Comparison of ENCODE assay signal across 8 cellular contexts in the genomic region with DNA sequence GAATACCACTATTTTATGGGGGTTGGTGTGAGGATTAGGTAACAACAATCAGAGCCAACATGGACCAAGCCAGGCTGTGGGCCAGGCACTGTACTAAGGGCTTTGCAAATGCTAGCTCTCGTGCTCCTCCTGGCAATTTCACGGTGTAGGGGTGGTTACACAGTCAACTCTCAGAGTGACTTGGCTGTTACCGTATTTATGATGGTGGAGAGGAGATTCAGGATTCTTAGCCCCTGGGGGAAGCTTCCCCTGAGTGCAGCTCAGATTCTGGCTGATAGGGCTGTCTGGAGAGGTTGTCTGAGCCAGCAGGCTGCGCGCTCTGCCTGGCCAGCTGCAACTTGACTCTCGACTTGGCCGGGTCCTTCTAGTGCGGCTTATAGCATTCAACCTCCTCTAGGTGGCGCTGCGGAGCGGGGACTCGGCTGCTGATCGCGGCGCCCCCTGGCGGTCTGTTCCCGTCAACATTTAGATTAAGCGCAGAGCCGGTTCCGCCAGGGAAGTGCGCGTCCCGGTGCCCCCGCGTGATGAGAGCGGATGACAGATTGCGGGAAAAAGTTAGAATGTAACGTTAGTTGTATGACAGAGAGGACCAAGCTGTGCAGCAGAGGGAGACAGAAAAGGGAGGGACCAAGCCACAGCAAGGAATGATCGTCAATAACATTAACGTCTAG. TPM values are rescaled to one million over a fixed set of nuclear protein-coding genes. Genes with fewer than 3 reads are reported as not detected.
DNase-seq lines count a peak whose midpoint lies in the region; ATAC-seq and TF ChIP-seq lines count a peak whose summit lies in the region.

No MANE protein-coding gene starts in this region.

- H3K36me3 ChIP-seq in MG63 (no peaks in the 10 kb centered on the region), RWPE2 (ENCODE audit: low read depth) (no peaks in the 10 kb centered on the region)

- H3K4me1 Mint-ChIP-seq in activated T-helper 17 cell treated with anti-CD3 and anti-CD28 coated beads, Interleukin-2, amount 50 U/mL, for 72 hours = peaks cover 28% of the 10 kb centered on the region

- no peak overlapping the region for H3K4me3 ChIP-seq in MG63
- H3K4me3 ChIP-seq in RWPE2 (ENCODE audit: severe bottlenecking) = no peak overlapping the region
- no peak overlapping the region for H3K4me3 ChIP-seq in fibroblast of the aortic adventitia (ENCODE audit: low read depth, low read length)

- peak; percentile 93 for ATAC-seq in RWPE2 (ENCODE audit: low read depth)
- ATAC-seq in activated T-helper 17 cell treated with anti-CD3 and anti-CD28 coated beads, Interleukin-2, amount 50 U/mL, for 72 hours (replicated peaks) = peak; percentile 25
- no peak for ATAC-seq in GM19023 (IDR thresholded peaks at IDR 0.05; ENCODE audit: unreplicated experiment)

- peak overlapping the region; percentile 65 for H3K4me3 Mint-ChIP-seq in activated T-helper 17 cell treated with anti-CD3 and anti-CD28 coated beads, Interleukin-2, amount 50 U/mL, for 72 hours

- H3K27me3 ChIP-seq in MG63 (peaks cover 15% of the 10 kb centered on the region), RWPE2 (ENCODE audit: insufficient read depth, poor library complexity, severe bottlenecking) (peaks cover 5% of the 10 kb centered on the region)

- H3K36me3 Mint-ChIP-seq in activated T-helper 17 cell treated with anti-CD3 and anti-CD28 coated beads, Interleukin-2, amount 50 U/mL, for 72 hours (ENCODE audit: low read depth) = no peaks in the 10 kb centered on the region

- TF ChIP-seq CTCF in GM12874 (IDR thresholded peaks at IDR 0.05; ENCODE audit: insufficient read depth, low read depth, low read length) = peak; percentile 100
- peak; percentile 99 for TF ChIP-seq CTCF in RWPE2 (IDR thresholded peaks at IDR 0.05; ENCODE audit: poor library complexity, severe bottlenecking)
- peak; percentile 100 for TF ChIP-seq CTCF in fibroblast of the aortic adventitia (IDR thresholded peaks at IDR 0.05; ENCODE audit: insufficient read depth, low read length)

- DNase-seq in MG63 (peak; percentile 74), RWPE2 (ENCODE audit: low spot score) (peak; percentile 82), fibroblast of the aortic adventitia (ENCODE audit: low read depth) (peak; percentile 93), non-pigmented ciliary epithelial cell (ENCODE audit: low read depth) (peak; percentile 49), substantia nigra (lab: John Stamatoyannopoulos, UW) (peak; percentile 37 to 98 (median 85))

- peak overlapping the region; percentile 65 for H3K27ac Mint-ChIP-seq in activated T-helper 17 cell treated with anti-CD3 and anti-CD28 coated beads, Interleukin-2, amount 50 U/mL, for 72 hours

- H3K9me3 ChIP-seq in MG63 (peaks cover 2% of the 10 kb centered on the region; the same call in 1 of the 2 replicates), RWPE2 (ENCODE audit: severe bottlenecking) (no peaks in the 10 kb centered on the region)

- no peaks in the 10 kb centered on the region for H3K27me3 Mint-ChIP-seq in activated T-helper 17 cell treated with anti-CD3 and anti-CD28 coated beads, Interleukin-2, amount 50 U/mL, for 72 hours

- H3K27ac ChIP-seq in RWPE2 (ENCODE audit: poor library complexity, severe bottlenecking) (no peak overlapping the region), substantia nigra (ENCODE audit: low read depth, low read length, poor library complexity, severe bottlenecking) (no peak overlapping the region)

- H3K9me3 Mint-ChIP-seq in activated T-helper 17 cell treated with anti-CD3 and anti-CD28 coated beads, Interleukin-2, amount 50 U/mL, for 72 hours = no peaks in the 10 kb centered on the region

- H3K4me1 ChIP-seq in RWPE2 (ENCODE audit: insufficient read depth, poor library complexity, severe bottlenecking) = peaks cover 5% of the 10 kb centered on the region

RNA-seq across cellular contexts. Expression of gene NCF4, which starts 4.5 kb away (rescaled TPM):
- not detected in 2 replicates for total RNA-seq in MG63 (2014; rRNA removed; shearing (Covaris generic); ENCODE audit: low replicate concordance)
- 10 to 100 TPM; 40.6 to 60.1 TPM for total RNA-seq in activated T-helper 17 cell treated with anti-CD3 and anti-CD28 coated beads, Interleukin-2, amount 50 U/mL, for 72 hours
- not detected in 2 replicates for total RNA-seq in fibroblast of the aortic adventitia (ENCODE audit: low replicate concordance)

RNA-seq across cellular contexts. Expression of gene PVALB, which starts 39.4 kb away (rescaled TPM):
- total RNA-seq in MG63 (2014; rRNA removed; shearing (Covaris generic); ENCODE audit: low replicate concordance) = not detected in 2 replicates
- not detected for total RNA-seq in activated T-helper 17 cell treated with anti-CD3 and anti-CD28 coated beads, Interleukin-2, amount 50 U/mL, for 72 hours
- total RNA-seq in fibroblast of the aortic adventitia (ENCODE audit: low replicate concordance) = not detected in 2 replicates

RNA-seq across cellular contexts. Expression of gene CSF2RB, which starts 57.2 kb away (rescaled TPM):
- total RNA-seq in MG63 (2014; rRNA removed; shearing (Covaris generic); ENCODE audit: low replicate concordance) = not detected in 2 replicates
- total RNA-seq in activated T-helper 17 cell treated with anti-CD3 and anti-CD28 coated beads, Interleukin-2, amount 50 U/mL, for 72 hours = 1 to 10 TPM; 4.2 to 4.8 TPM
- total RNA-seq in fibroblast of the aortic adventitia (ENCODE audit: low replicate concordance) = 0.81 and 0.98 TPM in 2 replicates

Comparison
In these comparisons a context has a peak if more than half of its experiments do, and no peak if none do; other contexts are left out.
1. RNA of gene NCF4, which starts 4.5 kb away (total RNA-seq): 40.6 to 60.1 TPM in activated T-helper 17 cell treated with anti-CD3 and anti-CD28 coated beads, Interleukin-2, amount 50 U/mL, for 72 hours; not detected in MG63 and not detected in fibroblast of the aortic adventitia; every median in the first group is over 10 times any median in the second.
2. Peak in every context shown above with its lines, with median percentiles within 50 percentile points of each other: CTCF ChIP-seq and DNase-seq.